Comparison of ENCODE assay signal across 13 cellular contexts in the genomic region with DNA sequence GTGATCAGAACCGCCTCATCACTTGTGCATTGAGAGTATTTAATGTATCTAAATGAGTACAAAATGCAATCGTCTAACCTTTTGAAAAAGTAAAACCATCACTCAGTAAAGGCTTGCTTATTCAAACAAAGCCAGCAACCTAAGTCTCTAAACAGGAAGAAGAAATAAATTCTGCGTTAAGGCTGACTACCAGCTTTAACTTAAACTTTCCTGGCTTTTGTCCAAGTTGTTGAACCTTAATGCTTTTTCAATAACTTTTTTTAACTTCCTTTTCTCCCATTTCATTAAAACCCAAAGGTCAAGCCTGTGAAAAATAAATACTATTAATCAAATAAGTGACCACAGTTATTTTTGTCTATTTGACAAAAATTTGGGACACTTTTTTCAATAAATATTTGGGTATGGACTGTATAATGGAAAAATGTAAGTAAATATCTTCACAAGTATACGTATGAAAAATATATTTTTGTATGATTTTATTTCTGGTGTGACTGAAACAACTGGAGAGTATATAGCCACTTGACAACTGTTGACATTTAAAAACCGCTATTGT. TPM values are rescaled to one million over a fixed set of nuclear protein-coding genes. Genes with fewer than 3 reads are reported as not detected.
DNase-seq lines count a peak whose midpoint lies in the region; ATAC-seq, FAIRE-seq and TF ChIP-seq lines count a peak whose summit lies in the region.
"Had no signal": no experiment of that assay in that cellular context is flagged by ENCODE, and none has a peak within 500 bp of the region (broad histone marks: within the 10 kb centered on the region; RNA-seq: fewer than 3 reads in every experiment).

No MANE protein-coding gene starts in this region.

- SMC1A ChIA-PET in GM12878 (lab: Charles Lee; ENCODE audit: uncharacterized antibody, unreplicated experiment): interaction anchor here (0.6 to 4.1 kb wide), 6 partner anchors 19 to 105 kb away, joined by 3 to 20 read pairs (median 3); no protein-coding TSS in a partner anchor

- RAD21 ChIA-PET in GM12878 (lab: Charles Lee; ENCODE audit: unreplicated experiment): interaction anchor here (0.6 to 3.9 kb wide), 5 partner anchors 25 to 167 kb away, joined by 3 to 30 read pairs (median 8); partner anchors contain the start of gene YEATS2

- H2AFZ ChIP-seq in GM12878 (ENCODE audit: control insufficient read depth, low read depth, low read length): no peak overlapping the region

- no peak for FAIRE-seq in GM12878 (lab: Jason Lieb, UNC)
- FAIRE-seq: G401.6 had no signal

- H3K27ac Mint-ChIP-seq in CD4-positive, alpha-beta T cell: peak overlapping the region; percentile 98
- peak overlapping the region; percentile 92 to 98 for H3K27ac Mint-ChIP-seq in natural killer cell

- in situ Hi-C loops in GM12878 (cut with MboI): no loop called here

- H3K4me3 ChIP-seq in HEK293 (ENCODE audit: low read depth, low read length) (no peak overlapping the region), GM12878 (no peak overlapping the region)
- H3K4me3 ChIP-seq: lung had no signal

- no peak overlapping the region for H3K27ac ChIP-seq in CD4-positive, alpha-beta T cell (ENCODE audit: low read depth, low read length)
- H3K27ac ChIP-seq in HEK293 (ENCODE audit: extremely low read depth, low read depth, low read length) (no peak overlapping the region), GM12878 (ENCODE audit: control insufficient read depth, insufficient read depth) (no peak overlapping the region)

- no peaks in the 10 kb centered on the region for H3K27me3 ChIP-seq in CD4-positive, alpha-beta T cell (ENCODE audit: control insufficient read depth, insufficient read depth, low read length)
- H3K27me3 ChIP-seq in GM12878 (replicated peaks in 1 of 2; ENCODE audit: control insufficient read depth in 2 of 2, insufficient read depth in 2 of 2, low read length in 1 of 2): no peaks in the 10 kb centered on the region; a peak in 1 of 4 replicates

- no peak for TF ChIP-seq POLR2A in GM12878 (IDR thresholded peaks at IDR 0.05; ENCODE audit: low read depth, low read length)

- no peaks in the 10 kb centered on the region for H3K9me3 Mint-ChIP-seq in CD4-positive, alpha-beta T cell
- H3K9me3 Mint-ChIP-seq in natural killer cell: no peaks in the 10 kb centered on the region

- no peak for TF ChIP-seq RAD21 in GM12878 (IDR thresholded peaks at IDR 0.05; ENCODE audit: insufficient read depth, low read depth, low read length)

- no peak for TF ChIP-seq EP300 in GM12878 (IDR thresholded peaks at IDR 0.05; ENCODE audit: borderline replicate concordance in 1 of 2, control insufficient read depth in 1 of 2, low read depth in 2 of 2, low read length in 2 of 2)

- peaks cover 5% of the 10 kb centered on the region; the same call in 1 of the 2 replicates for H3K4me1 ChIP-seq in HEK293 (ENCODE audit: control insufficient read depth, insufficient read depth, low read length)
- H3K4me1 ChIP-seq in GM12878 (ENCODE audit: control insufficient read depth, insufficient read depth, low read length): peaks cover 19% of the 10 kb centered on the region; the same call in 1 of the 2 replicates

- no peaks in the 10 kb centered on the region for H3K79me2 ChIP-seq in GM12878 (ENCODE audit: control insufficient read depth, insufficient read depth, low read length)

- TF ChIP-seq CTCF in CD4-positive, alpha-beta T cell (IDR thresholded peaks at IDR 0.05): no peak
- TF ChIP-seq CTCF in HEK293 (tag by site-specific recombination; IDR thresholded peaks at IDR 0.05) (no peak), GM12878 (IDR thresholded peaks at IDR 0.05 in 2 of 3, conservative IDR thresholded peaks at IDR 0.05 in 1 of 3; ENCODE audit: control insufficient read depth in 2 of 3, extremely low read depth in 1 of 3, insufficient read depth in 1 of 3, low read depth in 3 of 3, low read length in 3 of 3) (no peak), natural killer cell (IDR thresholded peaks at IDR 0.05) (no peak)

- WGBS in GM12878 (ENCODE audit: insufficient coverage, insufficient replicate concordance, low lambda C conversion rate, missing lambda C conversion rate): 67% methylated on average over 5 of the region's 5 CpGs

- intact Hi-C loops in CD4-positive, alpha-beta T cell (cut with DNase I, micrococcal nuclease): loop anchor here in 1 of 2 experiments (5.0 to 10.0 kb wide), 5 partner anchors 123 to 843 kb away; partner anchors contain the start of genes ABCF3, ATP11B and PARL
- intact Hi-C loops in GM12878 (cut with micrococcal nuclease; ENCODE audit: unreplicated experiment): loop anchor here (5.0 kb wide), 2 partner anchors 46 to 111 kb away; no protein-coding TSS in a partner anchor
- intact Hi-C loops in natural killer cell (cut with micrococcal nuclease): loop anchor here (5.0 to 10.0 kb wide), 2 partner anchors 34 to 1947 kb away; partner anchors contain the start of gene SENP2

- no peak for DNase-seq in CD4-positive, alpha-beta T cell
- DNase-seq in GM12878 (ENCODE audit: low read depth, low spot score) (no peak), natural killer cell (no peak), epidermal melanocyte (ENCODE audit: insufficient read length, low spot score) (no peak), NCI-H2227 treated with DMSO at 0.1 percent for 48 hours (lab: John Stamatoyannopoulos, UW) (no peak)
- DNase-seq: activated effector memory CD4-positive, alpha-beta T cell treated with anti-CD3 and anti-CD28 coated beads, Interleukin-2, amount 50 U/mL, for 16 hours; NCI-H2081 treated with DMSO at 0.1 percent for 48 hours; stimulated activated CD4-positive, alpha-beta T cell treated with anti-CD3 and anti-CD28 coated beads, Interleukin-15, amount 100 ng/mL, for 24 hours had no signal

- POLR2A ChIA-PET in CD4-positive, alpha-beta T cell (lab: Charles Lee): interaction anchor here (0.7 to 3.0 kb wide), 2 partner anchors 52 to 59 kb away, joined by 4 to 9 read pairs; partner anchors contain the start of gene YEATS2
- POLR2A ChIA-PET in HEK293 (lab: Yijun Ruan, JAX) (no interaction called here), GM12878 (lab: Charles Lee) (interaction anchor here (1.3 to 4.3 kb wide), 3 partner anchors 57 to 103 kb away, joined by 3 to 28 read pairs (median 4); partner anchors contain the start of gene YEATS2)

- no peaks in the 10 kb centered on the region for H4K20me1 ChIP-seq in GM12878 (ENCODE audit: control insufficient read depth, insufficient read depth)

- no peaks in the 10 kb centered on the region for H3K27me3 Mint-ChIP-seq in CD4-positive, alpha-beta T cell
- H3K27me3 Mint-ChIP-seq in natural killer cell (ENCODE audit: low read depth in 2 of 2): no peaks in the 10 kb centered on the region

- H3K9ac ChIP-seq in GM12878 (ENCODE audit: control insufficient read depth, insufficient read depth, low read length): no peak overlapping the region

- no peak for ATAC-seq in CD4-positive, alpha-beta T cell (ENCODE audit: poor library complexity)
- ATAC-seq in GM12878 (no peak), natural killer cell (no peak), GM19395 (IDR thresholded peaks at IDR 0.05; ENCODE audit: unreplicated experiment) (no peak)
- ATAC-seq in activated CD4-positive, CD25-positive, alpha-beta regulatory T cell treated with anti-CD3 and anti-CD28 coated beads, Interleukin-2, amount 50 U/mL, for 24 hours: no peak

- peaks cover 54% of the 10 kb centered on the region for H3K4me1 Mint-ChIP-seq in CD4-positive, alpha-beta T cell (ENCODE audit: low read depth)
- peaks cover 36 to 44% of the 10 kb centered on the region in 2 donors for H3K4me1 Mint-ChIP-seq in natural killer cell

- BruUV-seq in GM12878 (replicated peaks; lab: Mats Ljungman, UMichigan): TSS peak; percentile 47

- H3K4me2 ChIP-seq in GM12878 (ENCODE audit: control insufficient read depth, insufficient read depth): no peak overlapping the region

- H3K4me3 Mint-ChIP-seq in CD4-positive, alpha-beta T cell: peak overlapping the region; percentile 100
- peak overlapping the region; percentile 96 for H3K4me3 Mint-ChIP-seq in natural killer cell

- CTCF ChIA-PET in CD4-positive, alpha-beta T cell (lab: Charles Lee): interaction anchor here (1.3 kb wide), 1 partner anchor 66 kb away, joined by 3 read pairs; no protein-coding TSS in a partner anchor
- CTCF ChIA-PET in HEK293 (lab: Yijun Ruan, JAX): interaction anchor here (0.6 to 1.4 kb wide), 3 partner anchors 49 to 1037 kb away, joined by 3 to 4 read pairs (median 4); no protein-coding TSS in a partner anchor
- CTCF ChIA-PET in GM12878 (lab: Yijun Ruan, JAX): interaction anchor here (0.6 to 2.2 kb wide), 5 partner anchors 17 to 169 kb away, joined by 3 to 10 read pairs (median 3); partner anchors contain the start of gene YEATS2

- H3K36me3 ChIP-seq in HEK293 (ENCODE audit: control insufficient read depth in 2 of 2, insufficient read depth in 1 of 2, low read length in 2 of 2) (no peaks in the 10 kb centered on the region), GM12878 (ENCODE audit: control insufficient read depth in 2 of 2, insufficient read depth in 2 of 2, low read length in 1 of 2) (no peaks in the 10 kb centered on the region)

- peaks cover 21% of the 10 kb centered on the region for H3K36me3 Mint-ChIP-seq in CD4-positive, alpha-beta T cell (ENCODE audit: low read depth)
- H3K36me3 Mint-ChIP-seq in natural killer cell: no peaks in the 10 kb centered on the region

- no peaks in the 10 kb centered on the region for H3K9me3 ChIP-seq in CD4-positive, alpha-beta T cell (ENCODE audit: control insufficient read depth, low read length)
- H3K9me3 ChIP-seq in HEK293 (ENCODE audit: control insufficient read depth, insufficient read depth, low read depth, low read length) (no peaks in the 10 kb centered on the region), GM12878 (replicated peaks; ENCODE audit: control insufficient read depth, insufficient read depth, low read length) (no peaks in the 10 kb centered on the region)

RNA-seq across cellular contexts. Expression of gene KLHL24, which starts 2.7 kb away (rescaled TPM):
- total RNA-seq in CD4-positive, alpha-beta T cell: 100 to 1,000 TPM; 190 to 191 TPM
- total RNA-seq in GM12878 (2013; cell fraction: nucleolus; rRNA removed): 90.1 and 94.9 TPM in 2 replicates
- total RNA-seq in GM12878 (2014; rRNA removed) (6.1 and 7.5 TPM in 2 replicates), GM12878 (2014; rRNA removed; fragmentation: Illumina TruSeq; extraction: Trizol) (5.8 and 6.8 TPM in 2 replicates), GM12878 (2021) (5.8 and 6.7 TPM in 2 replicates), natural killer cell (100 to 1,000 TPM; 140 to 189 (median 177) TPM)
- 5.3 TPM for polyA plus RNA-seq in GM12878 (2011; ENCODE audit: low read depth)
- polyA plus RNA-seq in GM12878 (2011; rRNA removed) (24.3 and 39.5 TPM in 2 replicates), GM12878 (2014; fragmentation: Illumina TruSeq; extraction: Trizol) (4.2 and 4.5 TPM in 2 replicates), GM12878 (2014; fragmentation: Nextera tagmentation; extraction: Ambion mirVana) (1 to 10 TPM in 1 of 2 experiments, under 1 TPM in 1; 0.91 to 1.6 TPM), GM12878 (2014; rRNA removed) (3.2 and 4.0 TPM in 2 replicates), GM12878 (2016; fragmentation: Nextera tagmentation; extraction: Ambion mirVana) (1 to 10 TPM; 4.5 to 6.3 TPM)
- 10.9 and 24.7 TPM in 2 replicates for polyA plus RNA-seq in GM12878 (2011; cell fraction: cytosol; rRNA removed)
- 12.0 and 12.9 TPM in 2 replicates for polyA plus RNA-seq in GM12878 (2011; cell fraction: nucleus; rRNA removed)
- polyA plus RNA-seq in GM12878 (2012): 7.6 and 10.2 TPM in 2 replicates
- 57.8 and 71.9 TPM in 2 replicates for polyA minus RNA-seq in GM12878 (2011; rRNA and poly(A)+ RNA removed)
- 17.2 and 20.0 TPM in 2 replicates for polyA minus RNA-seq in GM12878 (2011; cell fraction: cytosol; rRNA and poly(A)+ RNA removed)
- 14.6 and 17.7 TPM in 2 replicates for polyA minus RNA-seq in GM12878 (2011; cell fraction: nucleus; rRNA and poly(A)+ RNA removed)

RNA-seq across cellular contexts. Expression of gene YEATS2, which starts 59.4 kb away (rescaled TPM):
- 10 to 100 TPM; 14.6 to 15.9 TPM for total RNA-seq in CD4-positive, alpha-beta T cell
- total RNA-seq in GM12878 (2013; cell fraction: nucleolus; rRNA removed): 306 and 321 TPM in 2 replicates
- 31.0 and 32.9 TPM in 2 replicates for total RNA-seq in GM12878 (2014; rRNA removed)
- 31.8 and 32.7 TPM in 2 replicates for total RNA-seq in GM12878 (2014; rRNA removed; fragmentation: Illumina TruSeq; extraction: Trizol)
- 24.0 and 24.8 TPM in 2 replicates for total RNA-seq in GM12878 (2021)
- 11.2 TPM for polyA plus RNA-seq in GM12878 (2011; ENCODE audit: low read depth)
- 54.9 and 65.3 TPM in 2 replicates for polyA plus RNA-seq in GM12878 (2011; rRNA removed)
- polyA plus RNA-seq in GM12878 (2011; cell fraction: cytosol; rRNA removed): 57.4 and 60.2 TPM in 2 replicates
- polyA plus RNA-seq in GM12878 (2011; cell fraction: nucleus; rRNA removed): 81.2 and 90.0 TPM in 2 replicates
- 16.9 and 26.7 TPM in 2 replicates for polyA plus RNA-seq in GM12878 (2012)
- polyA plus RNA-seq in GM12878 (2014; fragmentation: Illumina TruSeq; extraction: Trizol): 23.8 and 34.8 TPM in 2 replicates
- 1 to 10 TPM; 1.9 to 3.8 TPM for polyA plus RNA-seq in GM12878 (2014; fragmentation: Nextera tagmentation; extraction: Ambion mirVana)
- polyA plus RNA-seq in GM12878 (2014; rRNA removed): 22.6 and 26.8 TPM in 2 replicates
- 10 to 100 TPM; 15.3 to 17.2 TPM for polyA plus RNA-seq in GM12878 (2016; fragmentation: Nextera tagmentation; extraction: Ambion mirVana)
- polyA minus RNA-seq in GM12878 (2011; rRNA and poly(A)+ RNA removed): 100.0 and 107 TPM in 2 replicates
- 27.1 and 27.8 TPM in 2 replicates for polyA minus RNA-seq in GM12878 (2011; cell fraction: cytosol; rRNA and poly(A)+ RNA removed)
- polyA minus RNA-seq in GM12878 (2011; cell fraction: nucleus; rRNA and poly(A)+ RNA removed): 52.5 and 80.7 TPM in 2 replicates
- 10 to 100 TPM; 23.1 to 25.8 (median 25.2) TPM for total RNA-seq in natural killer cell
